Comparison of ENCODE assay signal across 25 cellular contexts in genomic region chr6:141056945-141057635, GRCh38.
A peak's percentile ranks its signal among the peaks of the same experiment; 100 is the strongest.
DNase-seq lines count a peak whose midpoint lies in the region; FAIRE-seq and TF ChIP-seq lines count a peak whose summit lies in the region.
"Had no signal": no experiment of that assay in that cellular context is flagged by ENCODE, and none has a peak within 500 bp of the region (broad histone marks: within the 10 kb centered on the region; RNA-seq: fewer than 3 reads in every experiment).

No MANE protein-coding gene starts in this region.

- no peak overlapping the region for H3K56ac ChIP-seq in mesendoderm (ENCODE audit: low read length)

- no CpG with 5 or more reads among the region's 2 CpGs for WGBS in mesendoderm (ENCODE audit: extremely low coverage, insufficient coverage, low lambda C conversion rate)
- WGBS in testis, 2 donors, result 80 to 84% methylated on average over 2 of the region's 2 CpGs
- WGBS in GM23248 (ENCODE audit: low coverage in 1 of 2, low lambda C conversion rate in 2 of 2, missing lambda C conversion rate in 2 of 2), 2 experiments, result 96 to 99% methylated on average over 2 of the region's 2 CpGs

- H3K4me2 ChIP-seq in astrocyte (ENCODE audit: low read length), result no peak overlapping the region
- H3K4me2 ChIP-seq in mesendoderm (ENCODE audit: low read length), result no peak overlapping the region
- no peak overlapping the region for H3K4me2 ChIP-seq in GM23248 (ENCODE audit: unreplicated experiment)
- H3K4me2 ChIP-seq: BLaER1 had no signal

- TF ChIP-seq CTCF in astrocyte (IDR thresholded peaks at IDR 0.05; ENCODE audit: insufficient read depth, low read depth, low read length) (no peak), testis (IDR thresholded peaks at IDR 0.05) (no peak)

- H2BK120ac ChIP-seq in mesendoderm (ENCODE audit: low read depth, low read length), result no peak overlapping the region

- no peaks in the 10 kb centered on the region for H3K36me3 Mint-ChIP-seq in astrocyte (ENCODE audit: low read depth, unreplicated experiment)
- H3K36me3 Mint-ChIP-seq: activated naive CD4-positive, alpha-beta T cell treated with anti-CD3 and anti-CD28 coated beads, Interleukin-2, amount 10 ng/mL, durations not matched to agents 7 days and 5 days; stimulated activated memory B cell treated with anti-CD40 and anti-IgM and Interleukin-4, amounts not matched to agents 10 μg/mL and 1 μg/mL and 100 μg/mL, for 72 hours had no signal

- H3K27ac Mint-ChIP-seq in astrocyte (ENCODE audit: unreplicated experiment), result no peak overlapping the region
- H3K27ac Mint-ChIP-seq: activated CD4-positive, alpha-beta T cell treated with anti-CD3 and anti-CD28 coated beads, Interleukin-2, amount 10 ng/mL, durations not matched to agents 7 days and 5 days; activated naive CD4-positive, alpha-beta T cell treated with anti-CD3 and anti-CD28 coated beads, Interleukin-2, amount 10 ng/mL, durations not matched to agents 7 days and 5 days; activated T-cell treated with anti-CD3 and anti-CD28 coated beads, Interleukin-2, amount 50 U/mL, for 72 hours; stimulated activated memory B cell treated with anti-CD40 and anti-IgM and Interleukin-4, amounts not matched to agents 10 μg/mL and 1 μg/mL and 100 μg/mL, for 72 hours had no signal

- H3K79me2 ChIP-seq in astrocyte (ENCODE audit: insufficient read depth, low read length) (no peaks in the 10 kb centered on the region), mesendoderm (ENCODE audit: control insufficient read depth, insufficient read depth, low read length) (no peaks in the 10 kb centered on the region), GM23248 (ENCODE audit: insufficient read depth) (no peaks in the 10 kb centered on the region)

- no peaks in the 10 kb centered on the region for H3F3A ChIP-seq in GM23248 (ENCODE audit: insufficient read depth)

- no peaks in the 10 kb centered on the region for H4K20me1 ChIP-seq in astrocyte (ENCODE audit: insufficient read depth, low read length)
- H4K20me1 ChIP-seq in GM23248 (ENCODE audit: insufficient read depth), result no peaks in the 10 kb centered on the region
- H4K20me1 ChIP-seq: BLaER1 had no signal

- H3K4ac ChIP-seq in mesendoderm (ENCODE audit: low read depth, low read length), result no peak overlapping the region

- H3K9ac ChIP-seq in astrocyte (ENCODE audit: low read length), result no peak overlapping the region
- H3K9ac ChIP-seq in mesendoderm (ENCODE audit: low read length), result no peak overlapping the region
- no peak overlapping the region for H3K9ac ChIP-seq in GM23248
- H3K9ac ChIP-seq: BLaER1 had no signal

- in situ Hi-C loops in GM23248 (cut with MboI), result no loop called here

- no peaks in the 10 kb centered on the region for H3K4me1 Mint-ChIP-seq in astrocyte (ENCODE audit: low read depth, unreplicated experiment)
- H3K4me1 Mint-ChIP-seq: activated CD4-positive, alpha-beta T cell treated with anti-CD3 and anti-CD28 coated beads, Interleukin-2, amount 10 ng/mL, durations not matched to agents 7 days and 5 days; activated naive CD4-positive, alpha-beta T cell treated with anti-CD3 and anti-CD28 coated beads, Interleukin-2, amount 10 ng/mL, durations not matched to agents 7 days and 5 days; stimulated activated memory B cell treated with anti-CD40 and anti-IgM and Interleukin-4, amounts not matched to agents 10 μg/mL and 1 μg/mL and 100 μg/mL, for 72 hours had no signal

- H2BK5ac ChIP-seq in mesendoderm (ENCODE audit: low read length), result no peak overlapping the region

- intact Hi-C loops in testis (cut with DNase I; ENCODE audit: low total_unique reads), result no loop called here

- FAIRE-seq in astrocyte (lab: Jason Lieb, UNC), result peak; percentile 23
- FAIRE-seq: urothelium cell line had no signal

- H3K9me3 ChIP-seq in astrocyte (ENCODE audit: insufficient read depth, low read depth, low read length) (no peaks in the 10 kb centered on the region), testis (no peaks in the 10 kb centered on the region), GM23248 (ENCODE audit: low read depth) (no peaks in the 10 kb centered on the region)
- H3K9me3 ChIP-seq: BLaER1, suprapubic skin had no signal

- H3K4me1 ChIP-seq in astrocyte (ENCODE audit: insufficient read depth, low read length) (no peaks in the 10 kb centered on the region), mesendoderm (ENCODE audit: control insufficient read depth, low read depth, low read length) (peaks cover 6% of the 10 kb centered on the region), testis (no peaks in the 10 kb centered on the region), GM23248 (ENCODE audit: insufficient read depth) (no peaks in the 10 kb centered on the region; the same call in 1 of the 2 replicates)
- H3K4me1 ChIP-seq: BLaER1, suprapubic skin had no signal

- H3K36me3 ChIP-seq in astrocyte (ENCODE audit: insufficient read depth, low read length), result no peaks in the 10 kb centered on the region
- H3K36me3 ChIP-seq in mesendoderm (ENCODE audit: control insufficient read depth, insufficient read depth, low read length), result no peaks in the 10 kb centered on the region
- H3K36me3 ChIP-seq in testis (ENCODE audit: low read depth, missing control alignments), result no peaks in the 10 kb centered on the region
- H3K36me3 ChIP-seq in GM23248 (ENCODE audit: low read depth), result no peaks in the 10 kb centered on the region
- H3K36me3 ChIP-seq: BLaER1, suprapubic skin had no signal

- no peak overlapping the region for H3K4me3 ChIP-seq in astrocyte (ENCODE audit: insufficient read depth, low read depth, low read length)
- H3K4me3 ChIP-seq in mesendoderm (ENCODE audit: low read length), result no peak overlapping the region
- no peak overlapping the region for H3K4me3 ChIP-seq in testis
- H3K4me3 ChIP-seq in GM23248, result no peak overlapping the region
- H3K4me3 ChIP-seq: BLaER1, lung, suprapubic skin had no signal

- TF ChIP-seq POLR2A in testis (IDR thresholded peaks at IDR 0.05), result no peak

- no peak overlapping the region for H3K23ac ChIP-seq in mesendoderm (ENCODE audit: low read length)

- no peak overlapping the region for H3K27ac ChIP-seq in astrocyte (ENCODE audit: low read depth, low read length)
- H3K27ac ChIP-seq in mesendoderm (ENCODE audit: low read depth, low read length), result no peak overlapping the region
- no peak overlapping the region for H3K27ac ChIP-seq in testis
- no peak overlapping the region for H3K27ac ChIP-seq in GM23248
- H3K27ac ChIP-seq: BLaER1, suprapubic skin had no signal

- H2AFZ ChIP-seq in astrocyte (ENCODE audit: low read depth, low read length), result no peak overlapping the region
- H2AFZ ChIP-seq in GM23248, result no peak overlapping the region

- no peaks in the 10 kb centered on the region for H3K27me3 Mint-ChIP-seq in astrocyte (ENCODE audit: low read depth, unreplicated experiment)
- H3K27me3 Mint-ChIP-seq: activated CD4-positive, alpha-beta T cell treated with anti-CD3 and anti-CD28 coated beads, Interleukin-2, amount 10 ng/mL, durations not matched to agents 7 days and 5 days; activated naive CD4-positive, alpha-beta T cell treated with anti-CD3 and anti-CD28 coated beads, Interleukin-2, amount 10 ng/mL, durations not matched to agents 7 days and 5 days; stimulated activated memory B cell treated with anti-CD40 and anti-IgM and Interleukin-4, amounts not matched to agents 10 μg/mL and 1 μg/mL and 100 μg/mL, for 72 hours had no signal

- no peaks in the 10 kb centered on the region for H3K9me2 ChIP-seq in GM23248 (ENCODE audit: insufficient read depth)

- H2AK5ac ChIP-seq in mesendoderm (ENCODE audit: low read length), result no peak overlapping the region

- no peak overlapping the region for H2BK15ac ChIP-seq in mesendoderm (replicated peaks; ENCODE audit: low read depth)

- no peaks in the 10 kb centered on the region for H3K79me1 ChIP-seq in mesendoderm (ENCODE audit: low read length)

- H4K5ac ChIP-seq in mesendoderm (ENCODE audit: low read length), result no peak overlapping the region

- H3K27me3 ChIP-seq in astrocyte (ENCODE audit: insufficient read depth, low read length) (no peaks in the 10 kb centered on the region), mesendoderm (ENCODE audit: insufficient read depth, low read length, poor library complexity) (no peaks in the 10 kb centered on the region), testis (no peaks in the 10 kb centered on the region), GM23248 (replicated peaks; ENCODE audit: insufficient read depth) (no peaks in the 10 kb centered on the region)
- H3K27me3 ChIP-seq: BLaER1, suprapubic skin had no signal

- DNase-seq in EH (ENCODE audit: low read depth) (peak; percentile 27), NCI-H226 (peak; percentile 91), astrocyte (ENCODE audit: low read depth) (peak; percentile 47), mesendoderm (peak; percentile 77), AG08395 (ENCODE audit: low spot score) (no peak), testis (no peak), GM23248 (no peak), NCI-H510A (lab: John Stamatoyannopoulos, UW) (no peak)
- DNase-seq: activated CD4-positive, alpha-beta T cell treated with anti-CD3 and anti-CD28 coated beads, Interleukin-2, amount 10 ng/mL, durations not matched to agents 7 days and 5 days; activated naive CD4-positive, alpha-beta T cell treated with anti-CD3 and anti-CD28 coated beads, Interleukin-2, amount 10 ng/mL, durations not matched to agents 7 days and 5 days; activated T-cell treated with anti-CD3 and anti-CD28 coated beads, Interleukin-2, amount 50 U/mL, for 72 hours; anterior cingulate cortex; caudate nucleus; DMS79; head of caudate nucleus; NCI-H1417; NCI-H2081; NCI-H446 treated with DMSO at 0.1 percent for 48 hours; SIG-M5; stimulated activated CD4-positive, alpha-beta T cell treated with anti-CD3 and anti-CD28 coated beads, Interleukin-4, amount 100 ng/mL, for 1 hour had no signal

- no peaks in the 10 kb centered on the region for H3K9me3 Mint-ChIP-seq in astrocyte (ENCODE audit: unreplicated experiment)
- H3K9me3 Mint-ChIP-seq: activated CD4-positive, alpha-beta T cell treated with anti-CD3 and anti-CD28 coated beads, Interleukin-2, amount 10 ng/mL, durations not matched to agents 7 days and 5 days; activated naive CD4-positive, alpha-beta T cell treated with anti-CD3 and anti-CD28 coated beads, Interleukin-2, amount 10 ng/mL, durations not matched to agents 7 days and 5 days; activated T-cell treated with anti-CD3 and anti-CD28 coated beads, Interleukin-2, amount 50 U/mL, for 72 hours; stimulated activated memory B cell treated with anti-CD40 and anti-IgM and Interleukin-4, amounts not matched to agents 10 μg/mL and 1 μg/mL and 100 μg/mL, for 72 hours had no signal

- no peak overlapping the region for H4K8ac ChIP-seq in mesendoderm (ENCODE audit: low read depth, low read length)

- no peak overlapping the region for H3K18ac ChIP-seq in mesendoderm (ENCODE audit: low read length)

- H3K4me3 Mint-ChIP-seq in astrocyte (ENCODE audit: unreplicated experiment), result no peak overlapping the region
- H3K4me3 Mint-ChIP-seq: activated CD4-positive, alpha-beta T cell treated with anti-CD3 and anti-CD28 coated beads, Interleukin-2, amount 10 ng/mL, durations not matched to agents 7 days and 5 days; activated naive CD4-positive, alpha-beta T cell treated with anti-CD3 and anti-CD28 coated beads, Interleukin-2, amount 10 ng/mL, durations not matched to agents 7 days and 5 days; activated T-cell treated with anti-CD3 and anti-CD28 coated beads, Interleukin-2, amount 50 U/mL, for 72 hours; stimulated activated memory B cell treated with anti-CD40 and anti-IgM and Interleukin-4, amounts not matched to agents 10 μg/mL and 1 μg/mL and 100 μg/mL, for 72 hours had no signal

Comparison
In these comparisons a context has a peak if more than half of its experiments do, and no peak if none do; other contexts are left out.
1. DNase-seq: peak in EH (single experiment), NCI-H226 (single experiment), astrocyte (single experiment) and mesendoderm (single experiment); none in AG08395 (single experiment), testis (single experiment), GM23248 (single experiment) and NCI-H510A (single experiment).